21 cellular contexts compared by ENCODE assay signal in the genomic region with DNA sequence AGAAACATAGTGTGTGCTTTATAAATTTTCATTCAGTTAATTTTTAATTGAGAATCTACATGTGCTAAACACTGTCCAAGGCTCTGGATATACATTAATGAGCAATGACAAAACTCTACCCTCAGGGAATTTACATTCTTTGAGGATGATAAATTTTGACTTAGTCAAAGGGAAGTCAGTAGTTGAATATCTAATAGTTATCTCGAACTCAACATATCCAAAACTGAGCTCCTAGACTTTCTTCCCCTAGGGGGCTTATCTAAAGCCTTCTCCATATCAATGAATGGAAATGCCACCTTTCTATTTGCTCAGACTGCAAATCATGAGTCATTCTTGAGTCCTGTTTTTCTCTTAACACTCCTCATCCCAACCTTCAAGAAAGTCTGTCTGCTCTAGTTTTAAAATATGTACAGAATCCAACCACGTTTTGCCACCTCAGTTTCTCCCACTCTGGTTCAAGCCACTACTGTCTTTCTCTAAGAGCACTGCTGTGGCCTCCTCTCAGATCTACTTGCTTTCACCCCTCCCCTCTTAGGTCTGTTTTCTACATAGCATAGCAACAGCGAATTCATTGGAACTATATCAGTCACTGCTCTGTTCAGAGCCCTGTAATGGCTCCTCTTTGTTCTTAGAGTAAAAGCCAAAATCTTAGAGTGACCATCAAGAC. TPM values are rescaled to one million over a fixed set of nuclear protein-coding genes. Genes with fewer than 3 reads are reported as not detected.
A peak's percentile ranks its signal among the peaks of the same experiment; 100 is the strongest.
DNase-seq lines count a peak whose midpoint lies in the region; ATAC-seq, FAIRE-seq and TF ChIP-seq lines count a peak whose summit lies in the region.
"Had no signal": no experiment of that assay in that cellular context is flagged by ENCODE, and none has a peak within 500 bp of the region (broad histone marks: within the 10 kb centered on the region; RNA-seq: fewer than 3 reads in every experiment).

No MANE protein-coding gene starts in this region.

- intact Hi-C loops in vagina (cut with DNase I), result no loop called here

- no peaks in the 10 kb centered on the region for H3K4me1 ChIP-seq in RWPE2 (ENCODE audit: insufficient read depth, poor library complexity, severe bottlenecking)
- H3K4me1 ChIP-seq in vagina, result no peaks in the 10 kb centered on the region

- peak; percentile 35 for ATAC-seq in GM18511 (IDR thresholded peaks at IDR 0.05; ENCODE audit: unreplicated experiment)
- peak; percentile 39 for ATAC-seq in HG02852 (IDR thresholded peaks at IDR 0.05; ENCODE audit: unreplicated experiment)
- peak; percentile 41; the same call in 1 of the 3 replicates for ATAC-seq in RWPE2 (ENCODE audit: low read depth)
- no peak for ATAC-seq in esophagus mucosa

- FAIRE-seq in GM12892 (lab: Jason Lieb, UNC), result no peak
- FAIRE-seq: RCC 7860 had no signal

- H3K36me3 ChIP-seq in RWPE2 (ENCODE audit: low read depth), result no peaks in the 10 kb centered on the region
- H3K36me3 ChIP-seq in vagina, result no peaks in the 10 kb centered on the region

- TF ChIP-seq POLR2A in vagina (IDR thresholded peaks at IDR 0.05) (no peak), GM12892 (IDR thresholded peaks at IDR 0.05; ENCODE audit: low read depth, low read length) (no peak)

- DNase-seq in RWPE2 (ENCODE audit: low spot score) (no peak), kidney tubule cell (ENCODE audit: low spot score) (peak; percentile 46), vagina (ENCODE audit: extremely low spot score in 2 of 2) (no peak), GM12892 (ENCODE audit: insufficient read length) (no peak)
- no peak for DNase-seq in stimulated activated CD4-positive, alpha-beta T cell treated with anti-CD3 and anti-CD28 coated beads, Interleukin-12 subunit alpha, Interleukin-12 subunit beta, amount 100 ng/mL, for 4 hours
- DNase-seq: AML-193; Calu3; CD4-positive, CD25-positive, alpha-beta regulatory T cell; DMS79 treated with DMSO at 0.1 percent for 48 hours; HCEC 1CT; KG1; MM.1S; NCI-H1105; NCI-H2029; NCI-H2171 treated with DMSO at 0.1 percent for 48 hours; NCI-H774; SJCRH30 had no signal

- H3K9me3 ChIP-seq in RWPE2 (ENCODE audit: severe bottlenecking) (no peaks in the 10 kb centered on the region), vagina (no peaks in the 10 kb centered on the region)
- H3K9me3 ChIP-seq: SJCRH30 had no signal

- H3K27ac ChIP-seq in RWPE2 (ENCODE audit: poor library complexity, severe bottlenecking), result no peak overlapping the region
- no peak overlapping the region for H3K27ac ChIP-seq in vagina
- H3K27ac ChIP-seq: SJCRH30 had no signal

- no peak overlapping the region for H3K4me3 ChIP-seq in RWPE2 (ENCODE audit: severe bottlenecking)
- no peak overlapping the region for H3K4me3 ChIP-seq in vagina
- H3K4me3 ChIP-seq: SJCRH30 had no signal

- TF ChIP-seq CTCF in RWPE2 (IDR thresholded peaks at IDR 0.05; ENCODE audit: poor library complexity, severe bottlenecking), result no peak
- TF ChIP-seq CTCF in vagina (IDR thresholded peaks at IDR 0.05), result no peak

- peaks cover 10% of the 10 kb centered on the region for H3K27me3 ChIP-seq in RWPE2 (ENCODE audit: insufficient read depth, poor library complexity, severe bottlenecking)
- H3K27me3 ChIP-seq in vagina, result no peaks in the 10 kb centered on the region
- H3K27me3 ChIP-seq: SJCRH30 had no signal

RNA-seq across cellular contexts. Expression of gene PARM1, which starts 9.5 kb away (rescaled TPM):
- 1.8 TPM for total RNA-seq in esophagus mucosa
- 26.3 TPM for total RNA-seq in vagina
- 12.7 TPM for polyA plus RNA-seq in GM12892 (2012; ENCODE audit: missing spikeins)
